20 cellular contexts compared by ENCODE assay signal in genomic region chr21:35427320-35428040, GRCh38.
DNase-seq lines count a peak whose midpoint lies in the region; TF ChIP-seq lines count a peak whose summit lies in the region.
"Had no signal": no experiment of that assay in that cellular context is flagged by ENCODE, and none has a peak within 500 bp of the region (broad histone marks: within the 10 kb centered on the region; RNA-seq: fewer than 3 reads in every experiment).

No MANE protein-coding gene starts in this region.

- no peak for TF ChIP-seq CTCF in chondrocyte (IDR thresholded peaks at IDR 0.05)
- no peak for TF ChIP-seq CTCF in lower leg skin (IDR thresholded peaks at IDR 0.05)
- TF ChIP-seq CTCF in GM10248 (IDR thresholded peaks at IDR 0.05; ENCODE audit: control extremely low read depth, extremely low read depth, low read depth, missing control alignments): no peak

- H3K4me3 ChIP-seq in lower leg skin (ENCODE audit: low read depth, poor library complexity, severe bottlenecking): no peak overlapping the region
- H3K4me3 ChIP-seq in subcutaneous abdominal adipose tissue (ENCODE audit: low read depth in 1 of 5, low read length in 5 of 5): no peak overlapping the region
- H3K4me3 ChIP-seq: esophagus muscularis mucosa, right lobe of liver had no signal

- peaks cover 36% of the 10 kb centered on the region for H3K4me1 Mint-ChIP-seq in activated naive CD4-positive, alpha-beta T cell treated with anti-CD3 and anti-CD28 coated beads for 36 hours (ENCODE audit: low read depth)
- peaks cover 45% of the 10 kb centered on the region for H3K4me1 Mint-ChIP-seq in chondrocyte (ENCODE audit: low read depth)

- H3K9me3 ChIP-seq in subcutaneous abdominal adipose tissue (ENCODE audit: control insufficient read depth in 5 of 5, low read length in 5 of 5): peaks cover 4 to 17% (median 12%) of the 10 kb centered on the region in 5 donors
- H3K9me3 ChIP-seq: right lobe of liver, SJCRH30 had no signal

- H3K9ac ChIP-seq in subcutaneous abdominal adipose tissue (ENCODE audit: low read length in 5 of 5): no peak overlapping the region

- H3K4me1 ChIP-seq in subcutaneous abdominal adipose tissue (ENCODE audit: control insufficient read depth in 5 of 5, insufficient read depth in 5 of 5, low read length in 5 of 5): peaks cover 0 to 18% (median 9%) of the 10 kb centered on the region in 5 donors
- H3K4me1 ChIP-seq: right lobe of liver had no signal

- H3K27ac ChIP-seq in subcutaneous abdominal adipose tissue (ENCODE audit: low read depth, low read length): peak overlapping the region; percentile 85
- H3K27ac ChIP-seq: right lobe of liver had no signal

- H3K4me3 Mint-ChIP-seq in activated naive CD4-positive, alpha-beta T cell treated with anti-CD3 and anti-CD28 coated beads for 36 hours: no peak overlapping the region
- no peak overlapping the region for H3K4me3 Mint-ChIP-seq in chondrocyte (ENCODE audit: unreplicated experiment)
- H3K4me3 Mint-ChIP-seq: activated CD8-positive, alpha-beta T cell treated with anti-CD3 and anti-CD28 coated beads for 36 hours; T-helper 17 cell had no signal

- POLR2A ChIA-PET in GM10248 (lab: Yijun Ruan, JAX): no interaction called here

- WGBS in lower leg skin, 2 donors: 62 to 63% methylated on average over 9 of the region's 9 CpGs

- intact Hi-C loops in activated naive CD4-positive, alpha-beta T cell treated with anti-CD3 and anti-CD28 coated beads for 36 hours (cut with micrococcal nuclease): loop anchor here (5.0 to 10.0 kb wide), 4 partner anchors 85 to 507 kb away; no protein-coding TSS in a partner anchor
- intact Hi-C loops in lower leg skin (cut with DNase I; ENCODE audit: low total_unique reads): no loop called here

- H3K27me3 ChIP-seq in subcutaneous abdominal adipose tissue (ENCODE audit: control insufficient read depth in 5 of 5, insufficient read depth in 4 of 5, low read length in 5 of 5): peaks cover 0 to 3% (median 0%) of the 10 kb centered on the region in 5 donors
- H3K27me3 ChIP-seq: SJCRH30 had no signal

- H3K36me3 ChIP-seq in subcutaneous abdominal adipose tissue (ENCODE audit: control insufficient read depth in 5 of 5, insufficient read depth in 5 of 5, low read length in 5 of 5): no peaks in the 10 kb centered on the region
- H3K36me3 ChIP-seq: esophagus muscularis mucosa, right lobe of liver, SJCRH30 had no signal

- H3K36me3 Mint-ChIP-seq in activated naive CD4-positive, alpha-beta T cell treated with anti-CD3 and anti-CD28 coated beads for 36 hours (ENCODE audit: low read depth): peaks cover 4% of the 10 kb centered on the region
- H3K36me3 Mint-ChIP-seq in chondrocyte (ENCODE audit: low read depth): peaks cover 5% of the 10 kb centered on the region

- CTCF ChIA-PET in activated naive CD4-positive, alpha-beta T cell treated with anti-CD3 and anti-CD28 coated beads for 36 hours (lab: Charles Lee): interaction anchor here (0.6 to 1.5 kb wide), 4 partner anchors 8 to 188 kb away, joined by 3 read pairs; no protein-coding TSS in a partner anchor
- CTCF ChIA-PET in GM10248 (lab: Yijun Ruan, JAX): interaction anchor here (1.1 to 2.8 kb wide), 2 partner anchors 27 to 38 kb away, joined by 3 to 7 read pairs; no protein-coding TSS in a partner anchor

- no peaks in the 10 kb centered on the region for H3K27me3 Mint-ChIP-seq in activated naive CD4-positive, alpha-beta T cell treated with anti-CD3 and anti-CD28 coated beads for 36 hours (ENCODE audit: low read depth)
- H3K27me3 Mint-ChIP-seq in chondrocyte (ENCODE audit: low read depth): no peaks in the 10 kb centered on the region

- no peak for TF ChIP-seq POLR2A in lower leg skin (IDR thresholded peaks at IDR 0.05)

- H3K9me3 Mint-ChIP-seq in activated naive CD4-positive, alpha-beta T cell treated with anti-CD3 and anti-CD28 coated beads for 36 hours: peaks cover 14% of the 10 kb centered on the region
- peaks cover 13% of the 10 kb centered on the region for H3K9me3 Mint-ChIP-seq in chondrocyte (ENCODE audit: low read depth)

- H3K27ac Mint-ChIP-seq in activated naive CD4-positive, alpha-beta T cell treated with anti-CD3 and anti-CD28 coated beads for 36 hours: peak overlapping the region; percentile 71
- H3K27ac Mint-ChIP-seq in chondrocyte (ENCODE audit: unreplicated experiment): peak overlapping the region; percentile 30
- H3K27ac Mint-ChIP-seq: T-helper 17 cell had no signal

- no peak for DNase-seq in activated naive CD4-positive, alpha-beta T cell treated with anti-CD3 and anti-CD28 coated beads for 36 hours
- DNase-seq in activated naive CD4-positive, alpha-beta T cell treated with Interleukin-2 at 50 U/mL for 16 hours: no peak
- DNase-seq in chondrocyte (ENCODE audit: low spot score): no peak
- DNase-seq in lower leg skin (ENCODE audit: low spot score in 2 of 2): peak; percentile 33 to 87
- DNase-seq in pons (ENCODE audit: low spot score): no peak
- no peak for DNase-seq in GM10248 (ENCODE audit: extremely low spot score)
- DNase-seq in stimulated activated CD4-positive, alpha-beta T cell treated with anti-CD3 and anti-CD28 coated beads, Interleukin-2, amount 100 ng/mL, for 48 hours: no peak
- DNase-seq: activated CD8-positive, alpha-beta T cell treated with anti-CD3 and anti-CD28 coated beads for 36 hours; activated T-cell treated with anti-CD3 and anti-CD28 coated beads, Interleukin-2, amount 50 U/mL, for 4 hours; C1 segment of cervical spinal cord; central memory CD4-positive, alpha-beta T cell; effector memory CD4-positive, alpha-beta T cell; NCI-H2107; NCI-H524; right lobe of liver; SJCRH30; stimulated activated CD4-positive, alpha-beta T cell treated with anti-CD3 and anti-CD28 coated beads, Interleukin-2, amount 100 ng/mL, for 24 hours; T-helper 17 cell had no signal

Comparison
In these comparisons a context has a peak if more than half of its experiments do, and no peak if none do; other contexts are left out.
1. DNase-seq: peak in lower leg skin (2 of 2); none in activated naive CD4-positive, alpha-beta T cell treated with anti-CD3 and anti-CD28 coated beads for 36 hours (single experiment), activated naive CD4-positive, alpha-beta T cell treated with Interleukin-2 at 50 U/mL for 16 hours (single experiment), chondrocyte (single experiment), pons (single experiment), GM10248 (single experiment) and stimulated activated CD4-positive, alpha-beta T cell treated with anti-CD3 and anti-CD28 coated beads, Interleukin-2, amount 100 ng/mL, for 48 hours (0 of 2).